ENCODE assay signal across 8 cellular contexts in the genomic region with DNA sequence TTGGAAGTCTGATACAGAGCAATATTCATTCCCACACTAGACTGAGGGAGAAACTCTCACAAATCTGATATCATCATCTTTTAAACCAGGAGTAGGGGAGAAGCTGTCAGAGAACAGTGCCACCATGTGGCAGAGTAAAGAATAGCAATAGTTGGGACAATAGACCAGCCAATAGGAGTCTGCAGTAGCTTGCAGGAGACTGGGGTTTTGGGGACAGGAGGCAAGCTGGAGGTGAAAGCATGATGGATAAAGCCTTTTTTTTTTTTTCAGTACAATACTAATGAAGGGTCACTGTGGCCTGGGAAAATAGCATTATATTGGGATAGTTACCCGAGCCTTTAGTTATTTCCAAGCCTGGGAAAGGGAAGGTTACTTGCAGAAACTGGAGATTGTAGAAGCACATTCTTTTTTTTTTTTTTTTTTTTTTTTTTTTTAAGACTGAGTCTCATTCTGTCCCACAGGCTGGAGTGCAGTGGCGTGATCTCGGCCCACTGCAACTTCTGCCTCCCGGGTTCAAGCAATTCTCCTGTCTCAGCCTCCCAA.
DNase-seq lines count a peak whose midpoint lies in the region; ATAC-seq, FAIRE-seq and TF ChIP-seq lines count a peak whose summit lies in the region.

No MANE protein-coding gene starts in this region.

- TF ChIP-seq CTCF in GM06990 (IDR thresholded peaks at IDR 0.05; ENCODE audit: insufficient read depth, low read length, poor library complexity, severe bottlenecking) (peak; percentile 77), H9 (conservative IDR thresholded peaks at IDR 0.05) (peak; percentile 91), LNCAP (IDR thresholded peaks at IDR 0.05) (peak; percentile 85), RWPE2 (IDR thresholded peaks at IDR 0.05; ENCODE audit: poor library complexity, severe bottlenecking) (peak; percentile 93), parathyroid adenoma (IDR thresholded peaks at IDR 0.05) (peak; percentile 75)

- no peak overlapping the region for H3T11ph ChIP-seq in H9 (ENCODE audit: low read length)

- no peak overlapping the region for H3K4me3 Mint-ChIP-seq in H9

- no peaks in the 10 kb centered on the region for H3K36me3 ChIP-seq in GM06990 (ENCODE audit: control insufficient read depth, insufficient read depth, low read length)
- no peaks in the 10 kb centered on the region for H3K36me3 ChIP-seq in RWPE2 (ENCODE audit: low read depth)
- H3K36me3 ChIP-seq in parathyroid adenoma (ENCODE audit: control insufficient read depth, insufficient read depth, low read length), result no peaks in the 10 kb centered on the region

- no peak overlapping the region for H3K27ac Mint-ChIP-seq in H9

- H3K27ac ChIP-seq in H9 (ENCODE audit: insufficient read length, low read depth, low read length) (no peak overlapping the region), RWPE2 (ENCODE audit: poor library complexity, severe bottlenecking) (no peak overlapping the region), parathyroid adenoma (no peak overlapping the region)

- H3K27me3 Mint-ChIP-seq in H9 (ENCODE audit: low read depth), result no peaks in the 10 kb centered on the region

- no peak overlapping the region for H4K5ac ChIP-seq in H9 (ENCODE audit: insufficient read length, low read depth, low read length)

- FAIRE-seq in frontal cortex (lab: Jason Lieb, UNC), result peak; percentile 40

- H3K27me3 ChIP-seq in GM06990 (replicated peaks; ENCODE audit: control insufficient read depth, insufficient read depth, low read length), result no peaks in the 10 kb centered on the region
- no peaks in the 10 kb centered on the region for H3K27me3 ChIP-seq in H9 (ENCODE audit: insufficient read depth, low read length)
- H3K27me3 ChIP-seq in RWPE2 (ENCODE audit: insufficient read depth, poor library complexity, severe bottlenecking), result peaks cover 8% of the 10 kb centered on the region
- H3K27me3 ChIP-seq in parathyroid adenoma (ENCODE audit: control insufficient read depth, insufficient read depth, low read length), result no peaks in the 10 kb centered on the region

- H4K20me1 ChIP-seq in H9 (ENCODE audit: control insufficient read depth, insufficient read depth, insufficient read length), result no peaks in the 10 kb centered on the region

- H3K4me1 Mint-ChIP-seq in H9, result peaks cover 0 to 6% of the 10 kb centered on the region in 2 experiments; a peak in 2 of 4 replicates

- WGBS in H9 (ENCODE audit: extremely low coverage, insufficient read length, low lambda C conversion rate), result no CpG with 5 or more reads among the region's 4 CpGs

- H3K36me3 Mint-ChIP-seq in H9 (ENCODE audit: insufficient read depth in 1 of 3, low read depth in 3 of 3), result no peaks in the 10 kb centered on the region

- H3K4me2 ChIP-seq in H9 (ENCODE audit: insufficient read depth, insufficient read length, low read length), result no peak overlapping the region
- H3K4me2 ChIP-seq in parathyroid adenoma (ENCODE audit: low read length), result no peak overlapping the region

- H2BK15ac ChIP-seq in H9 (ENCODE audit: low read depth, low read length), result no peak overlapping the region

- no peak overlapping the region for H3K4ac ChIP-seq in H9 (ENCODE audit: low read depth, low read length)

- H3K56ac ChIP-seq in H9 (ENCODE audit: insufficient read length, low read depth, low read length), result no peak overlapping the region

- no peak overlapping the region for H4K91ac ChIP-seq in H9 (ENCODE audit: insufficient read length, low read depth, low read length)

- no peaks in the 10 kb centered on the region for H3K9me3 Mint-ChIP-seq in H9

- H3K23ac ChIP-seq in H9 (ENCODE audit: insufficient read length, low read depth, low read length), result no peak overlapping the region

- H2BK120ac ChIP-seq in H9 (ENCODE audit: low read depth, low read length, poor library complexity, severe bottlenecking), result no peak overlapping the region

- no peak overlapping the region for H2BK20ac ChIP-seq in H9 (ENCODE audit: low read depth, low read length, poor library complexity, severe bottlenecking)

- no peak overlapping the region for H3K9ac ChIP-seq in H9 (ENCODE audit: extremely low read depth, insufficient read length, low read length)
- no peak overlapping the region for H3K9ac ChIP-seq in parathyroid adenoma

- no peak overlapping the region for H3K14ac ChIP-seq in H9 (ENCODE audit: insufficient read depth, low read length)

- no peaks in the 10 kb centered on the region for H3K23me2 ChIP-seq in H9 (ENCODE audit: insufficient read length, low read depth, low read length, poor library complexity, severe bottlenecking)

- peak; percentile 98 for ATAC-seq in RWPE2 (ENCODE audit: low read depth)

- H3K4me3 ChIP-seq in GM06990 (replicated peaks; ENCODE audit: low read depth, low read length) (no peak overlapping the region), RWPE2 (ENCODE audit: severe bottlenecking) (no peak overlapping the region), parathyroid adenoma (ENCODE audit: low read depth, low read length) (no peak overlapping the region)

- no peak overlapping the region for H2BK12ac ChIP-seq in H9 (ENCODE audit: insufficient read length, low read depth, low read length)

- H3K79me1 ChIP-seq in H9 (ENCODE audit: insufficient read depth, low read depth, low read length, poor library complexity, severe bottlenecking), result no peaks in the 10 kb centered on the region

- H3K79me2 ChIP-seq in H9 (ENCODE audit: insufficient read depth, low read length), result no peaks in the 10 kb centered on the region
- H3K79me2 ChIP-seq in parathyroid adenoma, result no peaks in the 10 kb centered on the region

- H2AFZ ChIP-seq in H9 (ENCODE audit: low read length) (peak overlapping the region; percentile 4), parathyroid adenoma (no peak overlapping the region)

- DNase-seq in GM06990 (ENCODE audit: extremely low read depth, insufficient read length) (no peak), H9 (peak; percentile 80), RWPE2 (ENCODE audit: low spot score) (no peak), frontal cortex (ENCODE audit: low spot score in 2 of 2) (peak; percentile 36 to 60), UCSD-AML1 (lab: John Stamatoyannopoulos, UW; ENCODE audit: unreplicated experiment) (no peak)
- DNase-seq in activated effector memory CD4-positive, alpha-beta T cell treated with anti-CD3 and anti-CD28 coated beads, Interleukin-2, amount 50 U/mL, for 16 hours, result peak; percentile 82

- H3K4me1 ChIP-seq in H9 (ENCODE audit: insufficient read depth, low read length) (no peaks in the 10 kb centered on the region), RWPE2 (ENCODE audit: insufficient read depth, poor library complexity, severe bottlenecking) (no peaks in the 10 kb centered on the region), parathyroid adenoma (no peaks in the 10 kb centered on the region)

- H2AK5ac ChIP-seq in H9 (ENCODE audit: insufficient read length, low read length), result no peak overlapping the region

- no peak overlapping the region for H4K8ac ChIP-seq in H9 (replicated peaks; ENCODE audit: insufficient read length, low read depth, low read length)

- no peak overlapping the region for H3K18ac ChIP-seq in H9 (ENCODE audit: insufficient read length, low read depth, low read length)

- no peak overlapping the region for H2BK5ac ChIP-seq in H9 (ENCODE audit: insufficient read length, low read length)

- no peaks in the 10 kb centered on the region for H3K9me3 ChIP-seq in H9 (ENCODE audit: control insufficient read depth, low read depth, low read length)
- H3K9me3 ChIP-seq in RWPE2 (ENCODE audit: severe bottlenecking), result no peaks in the 10 kb centered on the region
- H3K9me3 ChIP-seq in parathyroid adenoma (ENCODE audit: control insufficient read depth, low read length), result no peaks in the 10 kb centered on the region

Comparison
In these comparisons a context has a peak if more than half of its experiments do, and no peak if none do; other contexts are left out.
1. DNase-seq: peak in H9 (single experiment), activated effector memory CD4-positive, alpha-beta T cell treated with anti-CD3 and anti-CD28 coated beads, Interleukin-2, amount 50 U/mL, for 16 hours (single experiment) and frontal cortex (2 of 2); none in GM06990 (single experiment), RWPE2 (single experiment) and UCSD-AML1 (single experiment).
2. Peak in every context shown above with its lines, with median percentiles within 50 percentile points of each other: CTCF ChIP-seq.